ENCODE assay signal across 8 cellular contexts in the genomic region with DNA sequence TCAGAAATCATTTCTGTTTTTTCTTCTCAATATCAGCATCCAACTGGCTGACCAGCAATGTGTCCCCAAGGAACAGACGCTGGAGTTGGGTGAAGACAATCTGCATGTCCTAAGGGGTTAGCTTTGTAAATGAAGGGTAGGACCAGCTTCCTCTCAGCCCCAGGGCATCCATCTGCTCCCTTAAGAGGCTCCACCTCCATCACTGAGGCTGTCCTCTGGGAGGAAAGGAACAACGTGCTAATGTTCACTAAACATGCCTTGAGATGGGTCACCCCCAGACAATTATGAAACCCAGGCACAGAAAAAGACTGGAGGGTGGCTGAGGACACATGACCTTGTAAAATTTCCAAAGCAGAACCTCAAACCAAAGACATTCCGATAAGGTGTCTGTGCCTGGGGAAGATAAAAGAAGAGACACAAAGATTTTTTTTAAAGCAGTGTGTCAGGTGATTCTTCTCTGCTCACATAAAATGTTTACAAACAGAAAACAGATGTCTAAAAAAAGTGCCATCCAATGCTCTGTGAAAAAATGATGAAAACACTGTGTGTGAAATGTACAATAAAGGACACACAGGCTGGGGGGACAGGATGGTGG. TPM values are rescaled to one million over a fixed set of nuclear protein-coding genes. Genes with fewer than 3 reads are reported as not detected.
A peak's percentile ranks its signal among the peaks of the same experiment; 100 is the strongest.
DNase-seq lines count a peak whose midpoint lies in the region; ATAC-seq and TF ChIP-seq lines count a peak whose summit lies in the region.

No MANE protein-coding gene starts in this region.

- CTCF ChIA-PET in activated CD4-positive, alpha-beta T cell treated with anti-CD3 and anti-CD28 coated beads for 36 hours (lab: Charles Lee), result no interaction called here
- CTCF ChIA-PET in activated B cell treated with CpG ODN at 0.5 μM for 24 hours (lab: Charles Lee), result no interaction called here

- no peaks in the 10 kb centered on the region for H3K9me3 ChIP-seq in iPS-18c (ENCODE audit: control insufficient read depth, insufficient read depth, low read length)
- no peaks in the 10 kb centered on the region for H3K9me3 ChIP-seq in subcutaneous abdominal adipose tissue (ENCODE audit: control insufficient read depth in 5 of 5, low read length in 5 of 5)

- no peak for ATAC-seq in activated CD4-positive, alpha-beta T cell treated with anti-CD3 and anti-CD28 coated beads for 36 hours
- ATAC-seq in activated B cell treated with CpG ODN at 0.5 μM for 24 hours (ENCODE audit: low read depth), result no peak
- no peak for ATAC-seq in GM21619 (IDR thresholded peaks at IDR 0.05; ENCODE audit: unreplicated experiment)
- ATAC-seq in HG03139 (IDR thresholded peaks at IDR 0.05; ENCODE audit: unreplicated experiment), result no peak

- POLR2A ChIA-PET in activated CD4-positive, alpha-beta T cell treated with anti-CD3 and anti-CD28 coated beads for 36 hours (lab: Charles Lee), result interaction anchor here (0.6 kb wide), 1 partner anchor 280 kb away, joined by 4 read pairs; no protein-coding TSS in a partner anchor
- POLR2A ChIA-PET in activated B cell treated with CpG ODN at 0.5 μM for 24 hours (lab: Charles Lee), result interaction anchor here (0.8 to 1.1 kb wide), 3 partner anchors 36 to 231 kb away, joined by 3 to 12 read pairs (median 3); no protein-coding TSS in a partner anchor

- TF ChIP-seq CTCF in activated B cell treated with CpG ODN at 0.5 μM for 24 hours (IDR thresholded peaks at IDR 0.05), result no peak

- peaks cover 7 to 24% (median 15%) of the 10 kb centered on the region in 5 donors for H3K4me1 ChIP-seq in subcutaneous abdominal adipose tissue (ENCODE audit: control insufficient read depth in 5 of 5, insufficient read depth in 5 of 5, low read length in 5 of 5)

- H3K27ac ChIP-seq in subcutaneous abdominal adipose tissue (ENCODE audit: low read depth, low read length), result no peak overlapping the region

- H3K27me3 Mint-ChIP-seq in activated CD4-positive, alpha-beta T cell treated with anti-CD3 and anti-CD28 coated beads for 36 hours, result no peaks in the 10 kb centered on the region
- no peaks in the 10 kb centered on the region for H3K27me3 Mint-ChIP-seq in activated B cell treated with CpG ODN at 0.5 μM for 24 hours

- H3K36me3 Mint-ChIP-seq in activated CD4-positive, alpha-beta T cell treated with anti-CD3 and anti-CD28 coated beads for 36 hours (ENCODE audit: low read depth), result peaks cover 40% of the 10 kb centered on the region
- peaks cover 31% of the 10 kb centered on the region for H3K36me3 Mint-ChIP-seq in activated B cell treated with CpG ODN at 0.5 μM for 24 hours (ENCODE audit: low read depth)

- H3K27me3 ChIP-seq in subcutaneous abdominal adipose tissue (ENCODE audit: control insufficient read depth in 5 of 5, insufficient read depth in 4 of 5, low read length in 5 of 5), result no peaks in the 10 kb centered on the region

- no peak for DNase-seq in activated CD4-positive, alpha-beta T cell treated with anti-CD3 and anti-CD28 coated beads for 36 hours
- DNase-seq in activated CD4-positive, alpha-beta T cell treated with anti-CD3 and anti-CD28 coated beads for 48 hours, result no peak
- no peak for DNase-seq in activated B cell treated with CpG ODN at 0.5 μM for 24 hours
- no peak for DNase-seq in stimulated activated CD4-positive, alpha-beta T cell treated with anti-CD3 and anti-CD28 coated beads, Interleukin-2, amount 100 ng/mL, for 24 hours

- peak overlapping the region; percentile 89 for H3K4me3 Mint-ChIP-seq in activated CD4-positive, alpha-beta T cell treated with anti-CD3 and anti-CD28 coated beads for 36 hours
- H3K4me3 Mint-ChIP-seq in activated B cell treated with CpG ODN at 0.5 μM for 24 hours, result peak overlapping the region; percentile 95

- H3K4me3 ChIP-seq in iPS-18c (ENCODE audit: insufficient read depth, low read depth, low read length) (peak overlapping the region; percentile 95; the same call in 1 of the 2 replicates), subcutaneous abdominal adipose tissue (ENCODE audit: low read depth in 1 of 5, low read length in 5 of 5) (peak overlapping the region; percentile 75 to 94 (median 92))

- H3K36me3 ChIP-seq in subcutaneous abdominal adipose tissue (ENCODE audit: control insufficient read depth in 5 of 5, insufficient read depth in 5 of 5, low read length in 5 of 5), result peaks cover 0 to 8% (median 7%) of the 10 kb centered on the region in 5 donors

- intact Hi-C loops in activated CD4-positive, alpha-beta T cell treated with anti-CD3 and anti-CD28 coated beads for 36 hours (cut with DNase I, micrococcal nuclease), result no loop called here
- intact Hi-C loops in activated B cell treated with CpG ODN at 0.5 μM for 24 hours (cut with micrococcal nuclease), result no loop called here

- peaks cover 62% of the 10 kb centered on the region for H3K4me1 Mint-ChIP-seq in activated CD4-positive, alpha-beta T cell treated with anti-CD3 and anti-CD28 coated beads for 36 hours
- peaks cover 70% of the 10 kb centered on the region for H3K4me1 Mint-ChIP-seq in activated B cell treated with CpG ODN at 0.5 μM for 24 hours

- peak overlapping the region; percentile 27 for H3K27ac Mint-ChIP-seq in activated CD4-positive, alpha-beta T cell treated with anti-CD3 and anti-CD28 coated beads for 36 hours
- H3K27ac Mint-ChIP-seq in activated B cell treated with CpG ODN at 0.5 μM for 24 hours, result peak overlapping the region; percentile 79

- peaks cover 1% of the 10 kb centered on the region for H3K9me3 Mint-ChIP-seq in activated CD4-positive, alpha-beta T cell treated with anti-CD3 and anti-CD28 coated beads for 36 hours (ENCODE audit: low read depth)
- no peaks in the 10 kb centered on the region for H3K9me3 Mint-ChIP-seq in activated B cell treated with CpG ODN at 0.5 μM for 24 hours

- H3K9ac ChIP-seq in subcutaneous abdominal adipose tissue (ENCODE audit: low read length in 5 of 5), result peak overlapping the region; percentile 84 to 96 (median 91)

RNA-seq across cellular contexts. Expression of a gene that starts 37.6 kb away (rescaled TPM):
- 10 to 100 TPM; 13.1 to 17.1 TPM for total RNA-seq in activated CD4-positive, alpha-beta T cell treated with anti-CD3 and anti-CD28 coated beads for 36 hours
- total RNA-seq in activated B cell treated with CpG ODN at 0.5 μM for 24 hours, result 33.7 and 39.1 TPM in 2 replicates

RNA-seq across cellular contexts. Expression of a gene that starts 46.5 kb away (rescaled TPM):
- not detected for total RNA-seq in activated CD4-positive, alpha-beta T cell treated with anti-CD3 and anti-CD28 coated beads for 36 hours
- total RNA-seq in activated B cell treated with CpG ODN at 0.5 μM for 24 hours, result not detected in 2 replicates
